Comparison of ENCODE assay signal across 8 cellular contexts in genomic region chr11:19777342-19778102, GRCh38.
DNase-seq lines count a peak whose midpoint lies in the region; ATAC-seq and TF ChIP-seq lines count a peak whose summit lies in the region.

No MANE protein-coding gene starts in this region.

- H3K36me3 ChIP-seq in Peyer's patch = no peaks in the 10 kb centered on the region

- no peak for TF ChIP-seq CTCF in Peyer's patch (IDR thresholded peaks at IDR 0.05)
- TF ChIP-seq CTCF in omental fat pad (IDR thresholded peaks at IDR 0.05) = no peak

- H3K27me3 ChIP-seq in Peyer's patch = no peaks in the 10 kb centered on the region

- ATAC-seq in HG02623 (IDR thresholded peaks at IDR 0.05; ENCODE audit: unreplicated experiment) = peak; percentile 80
- ATAC-seq in omental fat pad (ENCODE audit: low FRiP score) = peak; percentile 94

- peak; percentile 14 for DNase-seq in stimulated activated CD4-positive, alpha-beta T cell treated with anti-CD3 and anti-CD28 coated beads, Interleukin-15, amount 100 ng/mL, for 24 hours
- DNase-seq in stimulated activated CD4-positive, alpha-beta T cell treated with anti-CD3 and anti-CD28 coated beads, Interleukin-12 subunit alpha, Interleukin-12 subunit beta, amount 100 ng/mL, for 4 hours = no peak
- DNase-seq in Peyer's patch (peak in 1 of 3 donors; percentile 52), fibroblast of peridontal ligament (ENCODE audit: extremely low read depth) (peak; percentile 53), omental fat pad (ENCODE audit: low spot score) (no peak), AML-193 (lab: John Stamatoyannopoulos, UW) (no peak)
- no peak for DNase-seq in activated CD8-positive, alpha-beta memory T cell treated with anti-CD3 and anti-CD28 coated beads for 24 hours

- H3K27ac ChIP-seq in Peyer's patch = peak overlapping the region in 2 of 4 donors; percentile 22 to 25

- no peaks in the 10 kb centered on the region for H3K9me3 ChIP-seq in Peyer's patch

- H3K4me1 ChIP-seq in Peyer's patch = peaks cover 0 to 4% (median 0%) of the 10 kb centered on the region in 4 donors

- peak overlapping the region; percentile 27 to 63 (median 49) for H3K4me3 ChIP-seq in Peyer's patch

- no peak for TF ChIP-seq POLR2A in Peyer's patch (IDR thresholded peaks at IDR 0.05)

Comparison
In these comparisons a context has a peak if more than half of its experiments do, and no peak if none do; other contexts are left out.
1. DNase-seq: peak in stimulated activated CD4-positive, alpha-beta T cell treated with anti-CD3 and anti-CD28 coated beads, Interleukin-15, amount 100 ng/mL, for 24 hours (single experiment) and fibroblast of peridontal ligament (single experiment); none in stimulated activated CD4-positive, alpha-beta T cell treated with anti-CD3 and anti-CD28 coated beads, Interleukin-12 subunit alpha, Interleukin-12 subunit beta, amount 100 ng/mL, for 4 hours (single experiment), omental fat pad (single experiment), AML-193 (0 of 2) and activated CD8-positive, alpha-beta memory T cell treated with anti-CD3 and anti-CD28 coated beads for 24 hours (single experiment).